15 cellular contexts compared by ENCODE assay signal in the genomic region with DNA sequence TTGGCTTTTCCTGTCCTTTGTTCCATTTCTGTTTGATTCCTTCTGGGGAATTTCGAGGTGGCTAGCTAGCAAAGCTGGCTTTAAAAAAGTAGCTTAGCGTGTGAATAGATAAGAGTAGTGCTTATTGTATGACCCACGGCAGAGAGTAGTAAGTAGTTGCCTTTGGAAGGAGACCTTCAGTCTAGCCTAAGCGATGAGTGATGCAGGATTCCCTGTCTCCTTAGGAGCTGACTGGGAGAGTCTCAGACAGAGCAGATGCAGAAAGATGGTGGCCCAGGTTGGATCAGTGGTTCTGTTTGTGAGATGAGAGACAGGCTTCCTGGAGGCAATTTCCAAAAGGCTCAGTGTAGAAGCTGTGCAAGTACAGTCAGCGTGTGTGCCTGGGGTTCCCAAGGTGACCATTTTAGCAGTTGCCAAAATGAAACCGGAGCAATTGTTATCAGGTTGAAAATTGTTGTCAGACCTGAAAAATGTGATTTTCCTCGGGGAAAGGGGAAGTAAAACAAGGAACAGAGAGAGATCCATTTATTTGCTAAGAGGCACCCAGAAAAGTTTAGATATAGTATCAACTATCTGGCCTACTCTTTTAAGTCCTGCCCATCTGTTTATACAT. TPM values are rescaled to one million over a fixed set of nuclear protein-coding genes. Genes with fewer than 3 reads are reported as not detected.
DNase-seq lines count a peak whose midpoint lies in the region; ATAC-seq and TF ChIP-seq lines count a peak whose summit lies in the region.
"Had no signal": no experiment of that assay in that cellular context is flagged by ENCODE, and none has a peak within 500 bp of the region (broad histone marks: within the 10 kb centered on the region; RNA-seq: fewer than 3 reads in every experiment).

No MANE protein-coding gene starts in this region.

- H3K9me2 ChIP-seq in hepatocyte (replicated peaks; ENCODE audit: insufficient read depth) (no peaks in the 10 kb centered on the region), MM.1S (replicated peaks; ENCODE audit: insufficient read depth, low read length) (no peaks in the 10 kb centered on the region)

- H3K4me2 ChIP-seq in hepatocyte (no peak overlapping the region), MM.1S (ENCODE audit: low read depth, low read length) (no peak overlapping the region)

- H3K27me3 ChIP-seq in CD4-positive, alpha-beta T cell (ENCODE audit: control insufficient read depth, insufficient read depth, low read length) = no peaks in the 10 kb centered on the region
- no peaks in the 10 kb centered on the region for H3K27me3 ChIP-seq in hepatocyte
- no peaks in the 10 kb centered on the region for H3K27me3 ChIP-seq in MM.1S (replicated peaks; ENCODE audit: insufficient read depth, low read length)

- H3K79me2 ChIP-seq in hepatocyte = no peaks in the 10 kb centered on the region
- no peaks in the 10 kb centered on the region for H3K79me2 ChIP-seq in MM.1S (ENCODE audit: low read length)

- peaks cover 16% of the 10 kb centered on the region for H3K4me1 Mint-ChIP-seq in CD4-positive, alpha-beta T cell (ENCODE audit: low read depth)

- H3K4me1 ChIP-seq in hepatocyte (ENCODE audit: insufficient read depth) = no peaks in the 10 kb centered on the region
- H3K4me1 ChIP-seq in MM.1S (ENCODE audit: low read length) = no peaks in the 10 kb centered on the region
- H3K4me1 ChIP-seq: HAP-1 had no signal

- intact Hi-C loops in CD4-positive, alpha-beta T cell (cut with DNase I, micrococcal nuclease) = no loop called here

- no peak overlapping the region for H3K9ac ChIP-seq in MM.1S (ENCODE audit: low read length)

- H3F3A ChIP-seq in MM.1S (ENCODE audit: insufficient read depth, low read length) = no peaks in the 10 kb centered on the region

- no peak for TF ChIP-seq CTCF in CD4-positive, alpha-beta T cell (IDR thresholded peaks at IDR 0.05)
- no peak for TF ChIP-seq CTCF in hepatocyte (IDR thresholded peaks at IDR 0.05; ENCODE audit: poor library complexity)
- no peak for TF ChIP-seq CTCF in MM.1S (IDR thresholded peaks at IDR 0.05; ENCODE audit: low read length)

- DNase-seq in CD4-positive, alpha-beta T cell = no peak
- DNase-seq in NOMO-1 treated with DMSO at 0.1 percent for 48 hours (lab: John Stamatoyannopoulos, UW; ENCODE audit: unreplicated experiment) (peak; percentile 69), hepatocyte (ENCODE audit: low spot score) (no peak), dermis blood vessel endothelial cell (no peak), A172 (ENCODE audit: low spot score) (no peak), ACHN (no peak), MM.1S (no peak)
- DNase-seq: activated T-cell treated with anti-CD3 and anti-CD28 coated beads, Interleukin-2, amount 50 U/mL, for 24 hours; left colon; stimulated activated naive CD4-positive, alpha-beta T cell treated with Interleukin-2 at 50 U/mL for 16 hours; WERI-Rb-1 had no signal

- H3K4me3 ChIP-seq in hepatocyte (no peak overlapping the region), MM.1S (ENCODE audit: low read length) (no peak overlapping the region)
- H3K4me3 ChIP-seq: HAP-1 had no signal

- H3K4me3 Mint-ChIP-seq in CD4-positive, alpha-beta T cell = no peak overlapping the region
- H3K4me3 Mint-ChIP-seq: CD8-positive, alpha-beta T cell had no signal

- in situ Hi-C loops in ACHN (cut with HindIII; ENCODE audit: low pct_ligation_motif_present, low pct_unique_long_range_greater_than_20kb, low sequenced_read_pairs) = no loop called here

- POLR2A ChIA-PET in CD4-positive, alpha-beta T cell (lab: Charles Lee) = no interaction called here

- H3K36me3 ChIP-seq in hepatocyte (replicated peaks; ENCODE audit: insufficient read depth, low read depth) (no peaks in the 10 kb centered on the region), MM.1S (replicated peaks; ENCODE audit: insufficient read depth, low read length) (no peaks in the 10 kb centered on the region)
- H3K36me3 ChIP-seq: HAP-1, WERI-Rb-1 had no signal

- H4K20me1 ChIP-seq in hepatocyte (ENCODE audit: insufficient read depth, poor library complexity, severe bottlenecking) (no peaks in the 10 kb centered on the region), MM.1S (ENCODE audit: insufficient read depth, low read length) (no peaks in the 10 kb centered on the region)

- no peak overlapping the region for H3K27ac ChIP-seq in CD4-positive, alpha-beta T cell (ENCODE audit: low read depth, low read length)
- H3K27ac ChIP-seq in hepatocyte (no peak overlapping the region), MM.1S (ENCODE audit: low read length) (no peak overlapping the region)
- H3K27ac ChIP-seq: WERI-Rb-1 had no signal

- WGBS in hepatocyte (ENCODE audit: low lambda C conversion rate, missing lambda C conversion rate) = 64% methylated on average over 7 of the region's 7 CpGs

- CTCF ChIA-PET in CD4-positive, alpha-beta T cell (lab: Charles Lee) = interaction anchor here (0.7 kb wide), 1 partner anchor 67 kb away, joined by 3 read pairs; no protein-coding TSS in a partner anchor

- H3K9me3 Mint-ChIP-seq in CD4-positive, alpha-beta T cell = no peaks in the 10 kb centered on the region
- H3K9me3 Mint-ChIP-seq: activated T-cell treated with anti-CD3 and anti-CD28 coated beads, Interleukin-2, amount 50 U/mL, for 24 hours; CD8-positive, alpha-beta T cell had no signal

- H3K27ac Mint-ChIP-seq in CD4-positive, alpha-beta T cell = peak overlapping the region; percentile 84
- H3K27ac Mint-ChIP-seq: progenitor cell of endocrine pancreas had no signal

- no peaks in the 10 kb centered on the region for H3K9me3 ChIP-seq in CD4-positive, alpha-beta T cell (ENCODE audit: control insufficient read depth, low read length)
- no peaks in the 10 kb centered on the region for H3K9me3 ChIP-seq in hepatocyte (ENCODE audit: low read depth)
- no peaks in the 10 kb centered on the region for H3K9me3 ChIP-seq in MM.1S (replicated peaks; ENCODE audit: insufficient read depth, low read length)
- H3K9me3 ChIP-seq: HAP-1 had no signal

- no peak for ATAC-seq in CD4-positive, alpha-beta T cell (ENCODE audit: poor library complexity)
- peak; percentile 39 for ATAC-seq in GM18511 (IDR thresholded peaks at IDR 0.05; ENCODE audit: unreplicated experiment)
- ATAC-seq: left colon had no signal

- H3K36me3 Mint-ChIP-seq in CD4-positive, alpha-beta T cell (ENCODE audit: low read depth) = no peaks in the 10 kb centered on the region
- H3K36me3 Mint-ChIP-seq: CD8-positive, alpha-beta T cell had no signal

- H2AFZ ChIP-seq in hepatocyte (peak overlapping the region; percentile 33), MM.1S (ENCODE audit: low read length) (no peak overlapping the region)

- peaks cover 11% of the 10 kb centered on the region for H3K27me3 Mint-ChIP-seq in CD4-positive, alpha-beta T cell

RNA-seq across cellular contexts. Expression of gene IL5RA, which starts 0.7 kb away (rescaled TPM):
- total RNA-seq in CD4-positive, alpha-beta T cell = under 1 TPM; 0.59 to 0.99 TPM
- total RNA-seq in hepatocyte (1.5 TPM in 1 of 2 replicates, not detected in the other), dermis blood vessel endothelial cell (not detected in 2 replicates)
- polyA plus RNA-seq in hepatocyte = not detected in 2 replicates
- not detected in 2 replicates for total RNA-seq in A172 (2014; rRNA removed; shearing (Covaris generic))
- total RNA-seq: CD8-positive, alpha-beta T cell; progenitor cell of endocrine pancreas had no signal

RNA-seq across cellular contexts. Expression of gene TRNT1, which starts 15.9 kb away (rescaled TPM):
- 10 to 100 TPM; 25.8 to 30.7 TPM for total RNA-seq in CD4-positive, alpha-beta T cell
- total RNA-seq in hepatocyte (25.3 and 26.0 TPM in 2 replicates), dermis blood vessel endothelial cell (27.6 and 29.1 TPM in 2 replicates)
- polyA plus RNA-seq in hepatocyte = 22.2 and 27.5 TPM in 2 replicates
- 27.6 and 30.3 TPM in 2 replicates for total RNA-seq in A172 (2014; rRNA removed; shearing (Covaris generic))
